In the genomic region with DNA sequence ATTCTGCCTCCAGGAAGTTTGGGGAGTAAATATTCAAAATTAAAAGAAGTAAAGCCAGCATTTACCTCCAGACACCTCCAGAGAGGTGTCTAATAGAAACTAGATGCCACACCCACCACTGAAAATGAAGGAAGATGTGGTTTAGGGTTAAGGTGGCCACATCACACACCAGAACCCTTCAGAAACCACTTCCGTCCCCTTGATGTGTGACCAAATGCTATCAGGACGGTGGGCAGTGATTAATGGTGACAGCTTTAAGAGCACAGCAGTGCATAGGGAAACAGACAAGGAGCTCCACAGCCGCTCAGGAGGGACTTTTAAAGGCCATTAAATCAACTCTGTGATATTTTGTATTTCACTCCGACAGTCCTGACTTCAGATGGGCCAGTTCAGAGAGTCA, we compare ENCODE assay signal across 1 cellular context.
TF ChIP-seq lines count a peak whose summit lies in the region.

No MANE protein-coding gene starts in this region.

TF ChIP-seq in GM23338, 12 proteins besides CTCF, POLR2A, EP300 and RAD21 (continued from another document):
- TF ChIP-seq, protein P1, sequence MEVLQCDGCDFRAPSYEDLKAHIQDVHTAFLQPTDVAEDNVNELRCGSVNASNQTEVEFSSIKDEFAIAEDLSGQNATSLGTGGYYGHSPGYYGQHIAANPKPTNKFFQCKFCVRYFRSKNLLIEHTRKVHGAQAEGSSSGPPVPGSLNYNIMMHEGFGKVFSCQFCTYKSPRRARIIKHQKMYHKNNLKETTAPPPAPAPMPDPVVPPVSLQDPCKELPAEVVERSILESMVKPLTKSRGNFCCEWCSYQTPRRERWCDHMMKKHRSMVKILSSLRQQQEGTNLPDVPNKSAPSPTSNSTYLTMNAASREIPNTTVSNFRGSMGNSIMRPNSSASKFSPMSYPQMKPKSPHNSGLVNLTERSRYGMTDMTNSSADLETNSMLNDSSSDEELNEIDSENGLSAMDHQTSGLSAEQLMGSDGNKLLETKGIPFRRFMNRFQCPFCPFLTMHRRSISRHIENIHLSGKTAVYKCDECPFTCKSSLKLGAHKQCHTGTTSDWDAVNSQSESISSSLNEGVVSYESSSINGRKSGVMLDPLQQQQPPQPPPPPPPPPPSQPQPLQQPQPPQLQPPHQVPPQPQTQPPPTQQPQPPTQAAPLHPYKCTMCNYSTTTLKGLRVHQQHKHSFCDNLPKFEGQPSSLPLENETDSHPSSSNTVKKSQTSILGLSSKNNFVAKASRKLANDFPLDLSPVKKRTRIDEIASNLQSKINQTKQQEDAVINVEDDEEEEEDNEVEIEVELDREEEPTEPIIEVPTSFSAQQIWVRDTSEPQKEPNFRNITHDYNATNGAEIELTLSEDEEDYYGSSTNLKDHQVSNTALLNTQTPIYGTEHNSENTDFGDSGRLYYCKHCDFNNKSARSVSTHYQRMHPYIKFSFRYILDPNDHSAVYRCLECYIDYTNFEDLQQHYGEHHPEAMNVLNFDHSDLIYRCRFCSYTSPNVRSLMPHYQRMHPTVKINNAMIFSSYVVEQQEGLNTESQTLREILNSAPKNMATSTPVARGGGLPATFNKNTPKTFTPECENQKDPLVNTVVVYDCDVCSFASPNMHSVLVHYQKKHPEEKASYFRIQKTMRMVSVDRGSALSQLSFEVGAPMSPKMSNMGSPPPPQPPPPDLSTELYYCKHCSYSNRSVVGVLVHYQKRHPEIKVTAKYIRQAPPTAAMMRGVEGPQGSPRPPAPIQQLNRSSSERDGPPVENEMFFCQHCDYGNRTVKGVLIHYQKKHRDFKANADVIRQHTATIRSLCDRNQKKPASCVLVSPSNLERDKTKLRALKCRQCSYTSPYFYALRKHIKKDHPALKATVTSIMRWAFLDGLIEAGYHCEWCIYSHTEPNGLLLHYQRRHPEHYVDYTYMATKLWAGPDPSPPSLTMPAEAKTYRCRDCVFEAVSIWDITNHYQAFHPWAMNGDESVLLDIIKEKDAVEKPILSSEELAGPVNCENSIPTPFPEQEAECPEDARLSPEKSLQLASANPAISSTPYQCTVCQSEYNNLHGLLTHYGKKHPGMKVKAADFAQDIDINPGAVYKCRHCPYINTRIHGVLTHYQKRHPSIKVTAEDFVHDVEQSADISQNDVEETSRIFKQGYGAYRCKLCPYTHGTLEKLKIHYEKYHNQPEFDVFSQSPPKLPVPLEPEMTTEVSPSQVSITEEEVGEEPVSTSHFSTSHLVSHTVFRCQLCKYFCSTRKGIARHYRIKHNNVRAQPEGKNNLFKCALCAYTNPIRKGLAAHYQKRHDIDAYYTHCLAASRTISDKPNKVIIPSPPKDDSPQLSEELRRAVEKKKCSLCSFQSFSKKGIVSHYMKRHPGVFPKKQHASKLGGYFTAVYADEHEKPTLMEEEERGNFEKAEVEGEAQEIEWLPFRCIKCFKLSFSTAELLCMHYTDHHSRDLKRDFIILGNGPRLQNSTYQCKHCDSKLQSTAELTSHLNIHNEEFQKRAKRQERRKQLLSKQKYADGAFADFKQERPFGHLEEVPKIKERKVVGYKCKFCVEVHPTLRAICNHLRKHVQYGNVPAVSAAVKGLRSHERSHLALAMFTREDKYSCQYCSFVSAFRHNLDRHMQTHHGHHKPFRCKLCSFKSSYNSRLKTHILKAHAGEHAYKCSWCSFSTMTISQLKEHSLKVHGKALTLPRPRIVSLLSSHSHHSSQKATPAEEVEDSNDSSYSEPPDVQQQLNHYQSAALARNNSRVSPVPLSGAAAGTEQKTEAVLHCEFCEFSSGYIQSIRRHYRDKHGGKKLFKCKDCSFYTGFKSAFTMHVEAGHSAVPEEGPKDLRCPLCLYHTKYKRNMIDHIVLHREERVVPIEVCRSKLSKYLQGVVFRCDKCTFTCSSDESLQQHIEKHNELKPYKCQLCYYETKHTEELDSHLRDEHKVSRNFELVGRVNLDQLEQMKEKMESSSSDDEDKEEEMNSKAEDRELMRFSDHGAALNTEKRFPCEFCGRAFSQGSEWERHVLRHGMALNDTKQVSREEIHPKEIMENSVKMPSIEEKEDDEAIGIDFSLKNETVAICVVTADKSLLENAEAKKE (CRISPR knock-in tag; IDR thresholded peaks at IDR 0.05), result no peak
TF ChIP-seq in GM23338: peak in this region for 0.
